In the genomic region with DNA sequence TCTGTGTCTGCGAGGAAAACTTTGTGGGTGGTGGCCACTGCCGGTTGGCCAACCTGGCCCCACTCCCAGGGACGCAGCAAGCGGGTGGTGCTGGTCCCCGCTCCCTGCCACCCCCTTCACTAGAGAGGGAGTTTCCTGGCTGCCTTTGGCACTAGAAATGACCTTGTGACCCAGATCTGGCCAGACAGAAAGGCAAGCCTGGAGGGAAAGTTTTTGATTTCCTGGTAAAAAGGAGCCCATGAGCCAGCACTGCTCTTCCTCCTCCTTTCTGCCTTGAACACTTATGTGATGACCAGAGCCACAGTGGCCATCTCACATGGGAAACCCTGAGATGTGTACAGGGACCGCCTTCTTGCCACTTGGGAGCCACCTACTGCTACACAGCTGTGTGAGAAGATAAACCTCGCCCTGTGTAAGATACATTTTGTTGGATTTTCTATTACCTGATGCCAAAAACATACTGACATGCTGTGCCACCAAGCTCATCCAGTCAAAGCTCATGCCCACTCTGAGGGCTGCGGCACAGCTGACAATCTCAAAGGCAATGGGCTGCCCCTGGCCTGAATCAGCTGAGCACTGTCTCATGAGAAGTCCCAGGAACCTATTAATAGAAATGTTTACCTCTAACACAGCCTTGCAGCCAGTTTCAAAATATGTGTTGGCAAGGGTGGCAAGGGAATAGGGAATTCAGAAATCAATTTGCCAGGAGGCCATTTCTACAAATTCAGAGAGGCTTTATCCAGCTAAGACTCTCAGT, we compare ENCODE assay signal across 1 cellular context.
TF ChIP-seq lines count a peak whose summit lies in the region.

No MANE protein-coding gene starts in this region.

TF ChIP-seq in IMR-90, 13 proteins besides CTCF, POLR2A, EP300 and RAD21 (continued from another document):
- TF ChIP-seq, protein P1, sequence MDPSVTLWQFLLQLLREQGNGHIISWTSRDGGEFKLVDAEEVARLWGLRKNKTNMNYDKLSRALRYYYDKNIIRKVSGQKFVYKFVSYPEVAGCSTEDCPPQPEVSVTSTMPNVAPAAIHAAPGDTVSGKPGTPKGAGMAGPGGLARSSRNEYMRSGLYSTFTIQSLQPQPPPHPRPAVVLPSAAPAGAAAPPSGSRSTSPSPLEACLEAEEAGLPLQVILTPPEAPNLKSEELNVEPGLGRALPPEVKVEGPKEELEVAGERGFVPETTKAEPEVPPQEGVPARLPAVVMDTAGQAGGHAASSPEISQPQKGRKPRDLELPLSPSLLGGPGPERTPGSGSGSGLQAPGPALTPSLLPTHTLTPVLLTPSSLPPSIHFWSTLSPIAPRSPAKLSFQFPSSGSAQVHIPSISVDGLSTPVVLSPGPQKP (IDR thresholded peaks at IDR 0.05; ENCODE audit: borderline replicate concordance, low read depth, low read length), result no peak
- TF ChIP-seq SMC3 (IDR thresholded peaks at IDR 0.05; ENCODE audit: low read depth, low read length) (no peak), CHD1 (IDR thresholded peaks at IDR 0.05; ENCODE audit: low read depth, low read length) (no peak), MAFK (IDR thresholded peaks at IDR 0.05; ENCODE audit: low read depth, low read length) (no peak), NFE2L2 (IDR thresholded peaks at IDR 0.05; ENCODE audit: low read depth, low read length) (no peak), MXI1 (IDR thresholded peaks at IDR 0.05; ENCODE audit: borderline replicate concordance, low read depth, low read length) (no peak), RCOR1 (IDR thresholded peaks at IDR 0.05; ENCODE audit: insufficient replicate concordance, low read length) (no peak)
- TF ChIP-seq, protein P2, sequence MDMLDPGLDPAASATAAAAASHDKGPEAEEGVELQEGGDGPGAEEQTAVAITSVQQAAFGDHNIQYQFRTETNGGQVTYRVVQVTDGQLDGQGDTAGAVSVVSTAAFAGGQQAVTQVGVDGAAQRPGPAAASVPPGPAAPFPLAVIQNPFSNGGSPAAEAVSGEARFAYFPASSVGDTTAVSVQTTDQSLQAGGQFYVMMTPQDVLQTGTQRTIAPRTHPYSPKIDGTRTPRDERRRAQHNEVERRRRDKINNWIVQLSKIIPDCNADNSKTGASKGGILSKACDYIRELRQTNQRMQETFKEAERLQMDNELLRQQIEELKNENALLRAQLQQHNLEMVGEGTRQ (IDR thresholded peaks at IDR 0.05; ENCODE audit: low read depth, low read length), result no peak
